In the genomic region with DNA sequence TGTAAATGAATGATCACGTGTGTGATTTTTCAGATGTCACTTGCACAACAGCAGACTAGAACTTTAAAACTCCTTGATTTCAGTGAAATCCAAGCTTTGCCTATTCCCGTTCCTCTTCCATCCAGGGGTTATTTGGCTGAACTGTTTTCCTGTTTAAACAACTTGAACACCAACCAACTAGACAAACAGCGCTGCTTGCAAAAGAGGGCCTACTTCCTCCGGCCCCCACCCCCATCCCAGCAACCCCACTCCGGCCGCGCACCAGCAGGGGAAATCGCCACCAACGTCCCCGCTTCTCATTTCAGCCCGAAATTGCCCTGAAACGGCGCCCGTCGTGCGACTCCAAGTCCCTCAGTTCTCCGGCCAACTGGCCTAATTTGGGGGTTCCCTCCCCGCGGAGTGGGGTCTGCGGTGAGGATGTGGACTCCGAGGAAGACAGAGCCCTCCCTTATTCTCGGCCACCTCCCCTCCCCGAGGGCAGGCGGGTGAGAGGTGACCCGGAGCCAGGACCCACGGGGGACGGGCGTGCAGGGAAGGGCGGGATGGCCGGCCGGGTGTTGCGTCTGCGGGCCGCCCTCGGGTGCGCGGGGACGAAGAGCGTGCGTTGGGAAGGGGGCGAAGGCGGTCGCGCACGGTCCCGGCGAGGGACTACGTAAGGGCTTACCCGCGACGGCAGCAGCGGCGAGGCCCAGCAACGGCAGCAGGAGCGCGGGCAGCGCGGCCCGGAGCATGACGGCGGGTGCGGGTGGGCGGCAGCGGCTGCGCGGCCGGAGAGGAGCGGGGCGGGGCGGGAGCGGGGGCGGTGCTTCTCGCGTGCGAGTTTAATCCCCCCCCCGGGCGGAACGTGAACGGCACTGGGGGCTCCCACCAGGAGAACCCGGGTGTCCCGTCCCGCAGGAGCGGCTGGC, we compare ENCODE assay signal across 1 cellular context.
A peak's percentile ranks its signal among the peaks of the same experiment; 100 is the strongest.
TF ChIP-seq lines count a peak whose summit lies in the region.

A gene with protein sequence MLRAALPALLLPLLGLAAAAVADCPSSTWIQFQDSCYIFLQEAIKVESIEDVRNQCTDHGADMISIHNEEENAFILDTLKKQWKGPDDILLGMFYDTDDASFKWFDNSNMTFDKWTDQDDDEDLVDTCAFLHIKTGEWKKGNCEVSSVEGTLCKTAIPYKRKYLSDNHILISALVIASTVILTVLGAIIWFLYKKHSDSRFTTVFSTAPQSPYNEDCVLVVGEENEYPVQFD (minus strand): TSS at position 741 of the 908 bp plus-strand sequence. CDS start 10 bp downstream, at position 731.

TF ChIP-seq in HEK293, 187 proteins besides CTCF, POLR2A, EP300 and RAD21 (continued from another document and continues in another):
- TF ChIP-seq, protein P1, sequence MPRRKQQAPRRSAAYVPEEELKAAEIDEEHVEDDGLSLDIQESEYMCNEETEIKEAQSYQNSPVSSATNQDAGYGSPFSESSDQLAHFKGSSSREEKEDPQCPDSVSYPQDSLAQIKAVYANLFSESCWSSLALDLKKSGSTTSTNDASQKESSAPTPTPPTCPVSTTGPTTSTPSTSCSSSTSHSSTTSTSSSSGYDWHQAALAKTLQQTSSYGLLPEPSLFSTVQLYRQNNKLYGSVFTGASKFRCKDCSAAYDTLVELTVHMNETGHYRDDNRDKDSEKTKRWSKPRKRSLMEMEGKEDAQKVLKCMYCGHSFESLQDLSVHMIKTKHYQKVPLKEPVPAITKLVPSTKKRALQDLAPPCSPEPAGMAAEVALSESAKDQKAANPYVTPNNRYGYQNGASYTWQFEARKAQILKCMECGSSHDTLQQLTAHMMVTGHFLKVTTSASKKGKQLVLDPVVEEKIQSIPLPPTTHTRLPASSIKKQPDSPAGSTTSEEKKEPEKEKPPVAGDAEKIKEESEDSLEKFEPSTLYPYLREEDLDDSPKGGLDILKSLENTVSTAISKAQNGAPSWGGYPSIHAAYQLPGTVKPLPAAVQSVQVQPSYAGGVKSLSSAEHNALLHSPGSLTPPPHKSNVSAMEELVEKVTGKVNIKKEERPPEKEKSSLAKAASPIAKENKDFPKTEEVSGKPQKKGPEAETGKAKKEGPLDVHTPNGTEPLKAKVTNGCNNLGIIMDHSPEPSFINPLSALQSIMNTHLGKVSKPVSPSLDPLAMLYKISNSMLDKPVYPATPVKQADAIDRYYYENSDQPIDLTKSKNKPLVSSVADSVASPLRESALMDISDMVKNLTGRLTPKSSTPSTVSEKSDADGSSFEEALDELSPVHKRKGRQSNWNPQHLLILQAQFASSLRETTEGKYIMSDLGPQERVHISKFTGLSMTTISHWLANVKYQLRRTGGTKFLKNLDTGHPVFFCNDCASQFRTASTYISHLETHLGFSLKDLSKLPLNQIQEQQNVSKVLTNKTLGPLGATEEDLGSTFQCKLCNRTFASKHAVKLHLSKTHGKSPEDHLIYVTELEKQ (tag by site-specific recombination; IDR thresholded peaks at IDR 0.05; ENCODE audit: borderline replicate concordance): no peak
- TF ChIP-seq ZNF23 (tag by site-specific recombination; IDR thresholded peaks at IDR 0.05; ENCODE audit: borderline replicate concordance) (no peak), ZNF202 (tag by site-specific recombination; IDR thresholded peaks at IDR 0.05; ENCODE audit: borderline replicate concordance) (no peak), ZNF529 (tag by site-specific recombination; IDR thresholded peaks at IDR 0.05; ENCODE audit: insufficient replicate concordance) (no peak), ZFP69B (tag by site-specific recombination; IDR thresholded peaks at IDR 0.05) (no peak), ZNF571 (tag by site-specific recombination; IDR thresholded peaks at IDR 0.05) (no peak), ZNF132 (tag by site-specific recombination; IDR thresholded peaks at IDR 0.05; ENCODE audit: borderline replicate concordance) (no peak), ZNF670 (tag by site-specific recombination; IDR thresholded peaks at IDR 0.05; ENCODE audit: low read depth) (no peak), ZNF335 (tag by site-specific recombination; conservative IDR thresholded peaks at IDR 0.05) (peak; percentile 98), ZNF658 (tag by site-specific recombination; IDR thresholded peaks at IDR 0.05) (no peak), KLF1 (tag by site-specific recombination; IDR thresholded peaks at IDR 0.05) (no peak; the same call in 1 of the 2 replicates), ZBTB7A (tag by site-specific recombination; IDR thresholded peaks at IDR 0.05; ENCODE audit: low read depth) (no peak), OSR2 (tag by site-specific recombination; IDR thresholded peaks at IDR 0.05) (no peak), SP3 (tag by site-specific recombination; IDR thresholded peaks at IDR 0.05) (peak; percentile 64), ZNF610 (tag by site-specific recombination; IDR thresholded peaks at IDR 0.05; ENCODE audit: borderline replicate concordance) (no peak), ZNF785 (tag by site-specific recombination; IDR thresholded peaks at IDR 0.05) (no peak), ZNF768 (tag by site-specific recombination; IDR thresholded peaks at IDR 0.05) (no peak), ZXDB (tag by site-specific recombination; IDR thresholded peaks at IDR 0.05) (0 out of 2 replicates have a peak, but pooled peaks have one; percentile 27), OVOL3 (tag by site-specific recombination; IDR thresholded peaks at IDR 0.05) (no peak), YY2 (tag by site-specific recombination; IDR thresholded peaks at IDR 0.05) (no peak), GLIS1 (tag by site-specific recombination; IDR thresholded peaks at IDR 0.05) (peak; percentile 55; the same call in 1 of the 2 replicates), ZFP3 (tag by site-specific recombination; IDR thresholded peaks at IDR 0.05; ENCODE audit: low read depth) (no peak), ZNF585B (tag by site-specific recombination; IDR thresholded peaks at IDR 0.05) (no peak), ZNF76 (tag by site-specific recombination; IDR thresholded peaks at IDR 0.05; ENCODE audit: borderline replicate concordance, low read depth) (peak; percentile 29; the same call in 1 of the 2 replicates), ZFP37 (tag by site-specific recombination; IDR thresholded peaks at IDR 0.05) (peak; percentile 81), ZNF544 (tag by site-specific recombination; IDR thresholded peaks at IDR 0.05) (no peak), ZNF146 (tag by site-specific recombination; IDR thresholded peaks at IDR 0.05) (no peak), ZNF555 (tag by site-specific recombination; conservative IDR thresholded peaks at IDR 0.05) (no peak), ZSCAN23 (tag by site-specific recombination; IDR thresholded peaks at IDR 0.05) (no peak), ZBTB17 (tag by site-specific recombination; IDR thresholded peaks at IDR 0.05) (no peak), ZNF626 (tag by site-specific recombination; IDR thresholded peaks at IDR 0.05) (no peak)
- TF ChIP-seq, protein P2, sequence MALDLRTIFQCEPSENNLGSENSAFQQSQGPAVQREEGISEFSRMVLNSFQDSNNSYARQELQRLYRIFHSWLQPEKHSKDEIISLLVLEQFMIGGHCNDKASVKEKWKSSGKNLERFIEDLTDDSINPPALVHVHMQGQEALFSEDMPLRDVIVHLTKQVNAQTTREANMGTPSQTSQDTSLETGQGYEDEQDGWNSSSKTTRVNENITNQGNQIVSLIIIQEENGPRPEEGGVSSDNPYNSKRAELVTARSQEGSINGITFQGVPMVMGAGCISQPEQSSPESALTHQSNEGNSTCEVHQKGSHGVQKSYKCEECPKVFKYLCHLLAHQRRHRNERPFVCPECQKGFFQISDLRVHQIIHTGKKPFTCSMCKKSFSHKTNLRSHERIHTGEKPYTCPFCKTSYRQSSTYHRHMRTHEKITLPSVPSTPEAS (tag by site-specific recombination; IDR thresholded peaks at IDR 0.05): no peak
- TF ChIP-seq, protein P3, sequence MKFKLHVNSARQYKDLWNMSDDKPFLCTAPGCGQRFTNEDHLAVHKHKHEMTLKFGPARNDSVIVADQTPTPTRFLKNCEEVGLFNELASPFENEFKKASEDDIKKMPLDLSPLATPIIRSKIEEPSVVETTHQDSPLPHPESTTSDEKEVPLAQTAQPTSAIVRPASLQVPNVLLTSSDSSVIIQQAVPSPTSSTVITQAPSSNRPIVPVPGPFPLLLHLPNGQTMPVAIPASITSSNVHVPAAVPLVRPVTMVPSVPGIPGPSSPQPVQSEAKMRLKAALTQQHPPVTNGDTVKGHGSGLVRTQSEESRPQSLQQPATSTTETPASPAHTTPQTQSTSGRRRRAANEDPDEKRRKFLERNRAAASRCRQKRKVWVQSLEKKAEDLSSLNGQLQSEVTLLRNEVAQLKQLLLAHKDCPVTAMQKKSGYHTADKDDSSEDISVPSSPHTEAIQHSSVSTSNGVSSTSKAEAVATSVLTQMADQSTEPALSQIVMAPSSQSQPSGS (tag by site-specific recombination; IDR thresholded peaks at IDR 0.05; ENCODE audit: low read depth): no peak
- TF ChIP-seq, protein P4, sequence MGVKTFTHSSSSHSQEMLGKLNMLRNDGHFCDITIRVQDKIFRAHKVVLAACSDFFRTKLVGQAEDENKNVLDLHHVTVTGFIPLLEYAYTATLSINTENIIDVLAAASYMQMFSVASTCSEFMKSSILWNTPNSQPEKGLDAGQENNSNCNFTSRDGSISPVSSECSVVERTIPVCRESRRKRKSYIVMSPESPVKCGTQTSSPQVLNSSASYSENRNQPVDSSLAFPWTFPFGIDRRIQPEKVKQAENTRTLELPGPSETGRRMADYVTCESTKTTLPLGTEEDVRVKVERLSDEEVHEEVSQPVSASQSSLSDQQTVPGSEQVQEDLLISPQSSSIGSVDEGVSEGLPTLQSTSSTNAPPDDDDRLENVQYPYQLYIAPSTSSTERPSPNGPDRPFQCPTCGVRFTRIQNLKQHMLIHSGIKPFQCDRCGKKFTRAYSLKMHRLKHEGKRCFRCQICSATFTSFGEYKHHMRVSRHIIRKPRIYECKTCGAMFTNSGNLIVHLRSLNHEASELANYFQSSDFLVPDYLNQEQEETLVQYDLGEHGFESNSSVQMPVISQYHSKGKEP (tag by site-specific recombination; IDR thresholded peaks at IDR 0.05): no peak
- TF ChIP-seq, protein P5, sequence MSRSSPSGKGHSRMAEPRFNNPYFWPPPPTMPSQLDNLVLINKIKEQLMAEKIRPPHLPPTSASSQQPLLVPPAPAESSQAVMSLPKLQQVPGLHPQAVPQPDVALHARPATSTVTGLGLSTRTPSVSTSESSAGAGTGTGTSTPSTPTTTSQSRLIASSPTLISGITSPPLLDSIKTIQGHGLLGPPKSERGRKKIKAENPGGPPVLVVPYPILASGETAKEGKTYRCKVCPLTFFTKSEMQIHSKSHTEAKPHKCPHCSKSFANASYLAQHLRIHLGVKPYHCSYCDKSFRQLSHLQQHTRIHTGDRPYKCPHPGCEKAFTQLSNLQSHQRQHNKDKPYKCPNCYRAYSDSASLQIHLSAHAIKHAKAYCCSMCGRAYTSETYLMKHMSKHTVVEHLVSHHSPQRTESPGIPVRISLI (tag by site-specific recombination; IDR thresholded peaks at IDR 0.05): no peak
- TF ChIP-seq, protein P6, sequence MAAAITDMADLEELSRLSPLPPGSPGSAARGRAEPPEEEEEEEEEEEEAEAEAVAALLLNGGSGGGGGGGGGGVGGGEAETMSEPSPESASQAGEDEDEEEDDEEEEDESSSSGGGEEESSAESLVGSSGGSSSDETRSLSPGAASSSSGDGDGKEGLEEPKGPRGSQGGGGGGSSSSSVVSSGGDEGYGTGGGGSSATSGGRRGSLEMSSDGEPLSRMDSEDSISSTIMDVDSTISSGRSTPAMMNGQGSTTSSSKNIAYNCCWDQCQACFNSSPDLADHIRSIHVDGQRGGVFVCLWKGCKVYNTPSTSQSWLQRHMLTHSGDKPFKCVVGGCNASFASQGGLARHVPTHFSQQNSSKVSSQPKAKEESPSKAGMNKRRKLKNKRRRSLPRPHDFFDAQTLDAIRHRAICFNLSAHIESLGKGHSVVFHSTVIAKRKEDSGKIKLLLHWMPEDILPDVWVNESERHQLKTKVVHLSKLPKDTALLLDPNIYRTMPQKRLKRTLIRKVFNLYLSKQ (tag by site-specific recombination; IDR thresholded peaks at IDR 0.05; ENCODE audit: borderline replicate concordance): no peak
- TF ChIP-seq, protein P7, sequence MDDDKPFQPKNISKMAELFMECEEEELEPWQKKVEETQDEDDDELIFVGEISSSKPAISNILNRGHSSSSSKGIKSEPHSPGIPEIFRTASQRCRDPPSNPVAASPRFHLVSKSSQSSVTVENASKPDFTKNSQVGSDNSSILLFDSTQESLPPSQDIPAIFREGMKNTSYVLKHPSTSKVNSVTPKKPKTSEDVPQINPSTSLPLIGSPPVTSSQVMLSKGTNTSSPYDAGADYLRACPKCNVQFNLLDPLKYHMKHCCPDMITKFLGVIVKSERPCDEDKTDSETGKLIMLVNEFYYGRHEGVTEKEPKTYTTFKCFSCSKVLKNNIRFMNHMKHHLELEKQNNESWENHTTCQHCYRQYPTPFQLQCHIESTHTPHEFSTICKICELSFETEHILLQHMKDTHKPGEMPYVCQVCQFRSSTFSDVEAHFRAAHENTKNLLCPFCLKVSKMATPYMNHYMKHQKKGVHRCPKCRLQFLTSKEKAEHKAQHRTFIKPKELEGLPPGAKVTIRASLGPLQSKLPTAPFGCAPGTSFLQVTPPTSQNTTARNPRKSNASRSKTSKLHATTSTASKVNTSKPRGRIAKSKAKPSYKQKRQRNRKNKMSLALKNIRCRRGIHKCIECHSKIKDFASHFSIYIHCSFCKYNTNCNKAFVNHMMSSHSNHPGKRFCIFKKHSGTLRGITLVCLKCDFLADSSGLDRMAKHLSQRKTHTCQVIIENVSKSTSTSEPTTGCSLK (tag by site-specific recombination; IDR thresholded peaks at IDR 0.05): no peak
- TF ChIP-seq, protein P8, sequence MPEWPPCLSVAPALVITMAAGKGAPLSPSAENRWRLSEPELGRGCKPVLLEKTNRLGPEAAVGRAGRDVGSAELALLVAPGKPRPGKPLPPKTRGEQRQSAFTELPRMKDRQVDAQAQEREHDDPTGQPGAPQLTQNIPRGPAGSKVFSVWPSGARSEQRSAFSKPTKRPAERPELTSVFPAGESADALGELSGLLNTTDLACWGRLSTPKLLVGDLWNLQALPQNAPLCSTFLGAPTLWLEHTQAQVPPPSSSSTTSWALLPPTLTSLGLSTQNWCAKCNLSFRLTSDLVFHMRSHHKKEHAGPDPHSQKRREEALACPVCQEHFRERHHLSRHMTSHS (tag by site-specific recombination; IDR thresholded peaks at IDR 0.05): no peak
- TF ChIP-seq, protein P9, sequence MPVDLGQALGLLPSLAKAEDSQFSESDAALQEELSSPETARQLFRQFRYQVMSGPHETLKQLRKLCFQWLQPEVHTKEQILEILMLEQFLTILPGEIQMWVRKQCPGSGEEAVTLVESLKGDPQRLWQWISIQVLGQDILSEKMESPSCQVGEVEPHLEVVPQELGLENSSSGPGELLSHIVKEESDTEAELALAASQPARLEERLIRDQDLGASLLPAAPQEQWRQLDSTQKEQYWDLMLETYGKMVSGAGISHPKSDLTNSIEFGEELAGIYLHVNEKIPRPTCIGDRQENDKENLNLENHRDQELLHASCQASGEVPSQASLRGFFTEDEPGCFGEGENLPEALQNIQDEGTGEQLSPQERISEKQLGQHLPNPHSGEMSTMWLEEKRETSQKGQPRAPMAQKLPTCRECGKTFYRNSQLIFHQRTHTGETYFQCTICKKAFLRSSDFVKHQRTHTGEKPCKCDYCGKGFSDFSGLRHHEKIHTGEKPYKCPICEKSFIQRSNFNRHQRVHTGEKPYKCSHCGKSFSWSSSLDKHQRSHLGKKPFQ (tag by site-specific recombination; IDR thresholded peaks at IDR 0.05): no peak
